Comparison of ENCODE assay signal across 11 cellular contexts in genomic region chr15:33089878-33090757, GRCh38.
DNase-seq lines count a peak whose midpoint lies in the region; ATAC-seq and TF ChIP-seq lines count a peak whose summit lies in the region.
"Had no signal": no experiment of that assay in that cellular context is flagged by ENCODE, and none has a peak within 500 bp of the region (broad histone marks: within the 10 kb centered on the region; RNA-seq: fewer than 3 reads in every experiment).

No MANE protein-coding gene starts in this region.

- no peaks in the 10 kb centered on the region for H3K9me3 Mint-ChIP-seq in stimulated activated naive CD8-positive, alpha-beta T cell treated with anti-CD3 and anti-CD28 coated beads, Interleukin-15, amount 100 ng/mL, for 72 hours
- H3K9me3 Mint-ChIP-seq: CD14-positive monocyte had no signal

- H3K27ac Mint-ChIP-seq in stimulated activated naive CD8-positive, alpha-beta T cell treated with anti-CD3 and anti-CD28 coated beads, Interleukin-15, amount 100 ng/mL, for 72 hours: no peak overlapping the region

- intact Hi-C loops in dorsolateral prefrontal cortex (cut with DNase I): loop anchor here (5.0 to 10.0 kb wide), 3 partner anchors 135 to 615 kb away; no protein-coding TSS in a partner anchor

- H3K27ac ChIP-seq in dorsolateral prefrontal cortex: peak overlapping the region in 3 of 59 donors; percentile 13 to 49 (median 13)
- H3K27ac ChIP-seq: neutrophil, Peyer's patch had no signal

- TF ChIP-seq CTCF in dorsolateral prefrontal cortex (IDR thresholded peaks at IDR 0.05 in 54 of 56, conservative IDR thresholded peaks at IDR 0.05 in 2 of 56; ENCODE audit: low read depth in 1 of 56, partially characterized antibody in 56 of 56): no peak

- ATAC-seq in stimulated activated naive CD8-positive, alpha-beta T cell treated with anti-CD3 and anti-CD28 coated beads, Interleukin-15, amount 100 ng/mL, for 72 hours: peak; percentile 68
- ATAC-seq in stimulated activated naive CD8-positive, alpha-beta T cell treated with anti-CD3 and anti-CD28 coated beads, Interleukin-15, Interleukin-2, amounts not matched to agents 100 U/mL and 50 U/mL, for 24 hours: no peak
- no peak for ATAC-seq in HG03439 (IDR thresholded peaks at IDR 0.05; ENCODE audit: unreplicated experiment)

- H3K4me1 Mint-ChIP-seq in stimulated activated naive CD8-positive, alpha-beta T cell treated with anti-CD3 and anti-CD28 coated beads, Interleukin-15, amount 100 ng/mL, for 72 hours: peaks cover 6% of the 10 kb centered on the region

- H3K27me3 ChIP-seq in dorsolateral prefrontal cortex: no peaks in the 10 kb centered on the region
- H3K27me3 ChIP-seq: neutrophil, Peyer's patch had no signal

- H3K4me3 Mint-ChIP-seq in stimulated activated naive CD8-positive, alpha-beta T cell treated with anti-CD3 and anti-CD28 coated beads, Interleukin-15, amount 100 ng/mL, for 72 hours: no peak overlapping the region
- H3K4me3 Mint-ChIP-seq: CD14-positive monocyte had no signal

- H3K4me3 ChIP-seq in dorsolateral prefrontal cortex: no peak overlapping the region
- H3K4me3 ChIP-seq: Peyer's patch had no signal

- H3K27me3 Mint-ChIP-seq in stimulated activated naive CD8-positive, alpha-beta T cell treated with anti-CD3 and anti-CD28 coated beads, Interleukin-15, amount 100 ng/mL, for 72 hours: no peaks in the 10 kb centered on the region

- DNase-seq in stimulated activated naive CD8-positive, alpha-beta T cell treated with anti-CD3 and anti-CD28 coated beads, Interleukin-15, amount 100 ng/mL, for 72 hours: no peak
- DNase-seq in stimulated activated naive CD8-positive, alpha-beta T cell treated with anti-CD3 and anti-CD28 coated beads, Interleukin-15, Interleukin-2, amounts not matched to agents 100 U/mL and 50 U/mL, for 24 hours: no peak
- DNase-seq in NCI-H82 (lab: John Stamatoyannopoulos, UW) (peak; percentile 87), fibroblast of gingiva (ENCODE audit: low read depth) (peak; percentile 87), kidney glomerular epithelial cell (lab: John Stamatoyannopoulos, UW) (no peak), dorsolateral prefrontal cortex (no peak)
- no peak for DNase-seq in activated naive CD4-positive, alpha-beta T cell treated with anti-CD3 and anti-CD28 coated beads, Interleukin-2, amount 50 U/mL, for 16 hours
- DNase-seq: Peyer's patch had no signal

Comparison
In these comparisons a context has a peak if more than half of its experiments do, and no peak if none do; other contexts are left out.
1. DNase-seq: peak in NCI-H82 (single experiment) and fibroblast of gingiva (single experiment); none in stimulated activated naive CD8-positive, alpha-beta T cell treated with anti-CD3 and anti-CD28 coated beads, Interleukin-15, amount 100 ng/mL, for 72 hours (0 of 2), stimulated activated naive CD8-positive, alpha-beta T cell treated with anti-CD3 and anti-CD28 coated beads, Interleukin-15, Interleukin-2, amounts not matched to agents 100 U/mL and 50 U/mL, for 24 hours (single experiment), kidney glomerular epithelial cell (single experiment), dorsolateral prefrontal cortex (0 of 10) and activated naive CD4-positive, alpha-beta T cell treated with anti-CD3 and anti-CD28 coated beads, Interleukin-2, amount 50 U/mL, for 16 hours (single experiment).